ENCODE assay signal across 8 cellular contexts in genomic region chrX:150873616-150874015, GRCh38. TPM values are rescaled to one million over a fixed set of nuclear protein-coding genes. Genes with fewer than 3 reads are reported as not detected.
DNase-seq lines count a peak whose midpoint lies in the region; ATAC-seq and TF ChIP-seq lines count a peak whose summit lies in the region.

No MANE protein-coding gene starts in this region.

- H3K9me3 ChIP-seq in CD8-positive, alpha-beta memory T cell (ENCODE audit: low read length) = no peaks in the 10 kb centered on the region

- CTCF ChIA-PET in CD8-positive, alpha-beta memory T cell (lab: Charles Lee) = no interaction called here

- TF ChIP-seq CTCF in mesothelial cell of epicardium (IDR thresholded peaks at IDR 0.05; ENCODE audit: unreplicated experiment) = no peak

- H3K27me3 ChIP-seq in CD8-positive, alpha-beta memory T cell (ENCODE audit: insufficient read depth, low read length, poor library complexity, severe bottlenecking) = no peaks in the 10 kb centered on the region

- DNase-seq in A172 (ENCODE audit: low spot score) (peak; percentile 65), middle frontal gyrus (ENCODE audit: extremely low spot score, low spot score) (no peak), posterior vena cava (ENCODE audit: low spot score) (no peak), mesothelial cell of epicardium (ENCODE audit: low spot score in 2 of 2, unreplicated experiment in 2 of 2) (no peak)
- no peak for DNase-seq in CD8-positive, alpha-beta memory T cell

- H3K9me3 Mint-ChIP-seq in CD8-positive, alpha-beta memory T cell = peaks cover 0 to 3% (median 0%) of the 10 kb centered on the region in 5 donors
- H3K9me3 Mint-ChIP-seq in mesothelial cell of epicardium = peaks cover 55% of the 10 kb centered on the region

- peaks cover 0 to 8% (median 0%) of the 10 kb centered on the region in 3 donors for H3K36me3 Mint-ChIP-seq in CD8-positive, alpha-beta memory T cell
- peaks cover 5% of the 10 kb centered on the region for H3K36me3 Mint-ChIP-seq in mesothelial cell of epicardium

- H3K36me3 ChIP-seq in CD8-positive, alpha-beta memory T cell (ENCODE audit: insufficient read depth, low read length) = no peaks in the 10 kb centered on the region

- H3K4me3 Mint-ChIP-seq in CD8-positive, alpha-beta memory T cell = no peak overlapping the region
- no peak overlapping the region for H3K4me3 Mint-ChIP-seq in mesothelial cell of epicardium

- no peak overlapping the region for H3K27ac Mint-ChIP-seq in CD8-positive, alpha-beta memory T cell
- no peak overlapping the region for H3K27ac Mint-ChIP-seq in mesothelial cell of epicardium

- H3K27me3 Mint-ChIP-seq in CD8-positive, alpha-beta memory T cell = no peaks in the 10 kb centered on the region
- H3K27me3 Mint-ChIP-seq in mesothelial cell of epicardium (ENCODE audit: low read depth) = no peaks in the 10 kb centered on the region

- ATAC-seq in GM19455 (IDR thresholded peaks at IDR 0.05; ENCODE audit: unreplicated experiment) = peak; percentile 48
- peak; percentile 51 for ATAC-seq in HG03571 (IDR thresholded peaks at IDR 0.05; ENCODE audit: unreplicated experiment)
- peak; percentile 74 for ATAC-seq in esophagus mucosa

- POLR2A ChIA-PET in CD8-positive, alpha-beta memory T cell (lab: Charles Lee) = no interaction called here

- no peak overlapping the region for H3K4me3 ChIP-seq in CD8-positive, alpha-beta memory T cell (ENCODE audit: low read length)

- no peak overlapping the region for H3K27ac ChIP-seq in CD8-positive, alpha-beta memory T cell (ENCODE audit: low read depth, low read length)

- H3K4me1 ChIP-seq in CD8-positive, alpha-beta memory T cell (ENCODE audit: insufficient read depth, low read length) = no peaks in the 10 kb centered on the region

- peaks cover 4 to 29% (median 7%) of the 10 kb centered on the region in 3 donors for H3K4me1 Mint-ChIP-seq in CD8-positive, alpha-beta memory T cell
- H3K4me1 Mint-ChIP-seq in mesothelial cell of epicardium = peaks cover 6% of the 10 kb centered on the region

- intact Hi-C loops in posterior vena cava (cut with DNase I) = no loop called here

RNA-seq across cellular contexts. Expression of gene CD99L2, which starts 24.9 kb away (rescaled TPM):
- total RNA-seq in A172 (2014; rRNA removed; shearing (Covaris generic)) = 77.7 and 99.7 TPM in 2 replicates
- total RNA-seq in esophagus mucosa (4.9 TPM), posterior vena cava (10 to 100 TPM; 44.0 to 48.0 TPM), mesothelial cell of epicardium (30.8 to 34.5 TPM (median 33.3 TPM) in 3 replicates)
- 10 to 100 TPM; 13.7 to 14.7 TPM for total RNA-seq in CD8-positive, alpha-beta memory T cell
- 15.9 TPM for polyA plus RNA-seq in CD8-positive, alpha-beta memory T cell
